17 cellular contexts compared by ENCODE assay signal in the genomic region with DNA sequence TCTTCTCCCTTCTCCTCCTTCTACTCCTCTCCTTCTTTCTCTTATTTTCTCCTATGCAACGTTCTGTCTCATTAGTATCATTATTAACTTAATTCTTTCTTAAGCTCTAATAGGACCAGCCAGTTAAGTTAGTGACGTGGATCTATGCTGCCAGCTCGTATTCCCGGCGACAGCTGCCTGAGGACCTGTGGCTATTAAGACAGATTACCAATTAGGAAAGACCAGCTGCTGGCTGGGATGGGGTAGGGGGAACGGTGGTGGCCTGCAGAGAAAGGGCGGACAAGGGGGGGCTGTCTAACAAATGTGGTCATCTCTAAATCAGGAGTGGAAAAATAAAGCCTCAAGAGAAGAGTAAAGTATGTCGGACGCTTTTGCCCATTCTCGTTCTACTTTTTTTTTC. TPM values are rescaled to one million over a fixed set of nuclear protein-coding genes. Genes with fewer than 3 reads are reported as not detected.
DNase-seq lines count a peak whose midpoint lies in the region; TF ChIP-seq lines count a peak whose summit lies in the region.
"Had no signal": no experiment of that assay in that cellular context is flagged by ENCODE, and none has a peak within 500 bp of the region (broad histone marks: within the 10 kb centered on the region; RNA-seq: fewer than 3 reads in every experiment).

No MANE protein-coding gene starts in this region.

- no peak overlapping the region for H3K4me2 ChIP-seq in osteoblast (ENCODE audit: insufficient read depth, low read length)
- H3K4me2 ChIP-seq: GM23338 had no signal

- H3K36me3 Mint-ChIP-seq in chondrocyte (ENCODE audit: low read depth) = peaks cover 2% of the 10 kb centered on the region

- H2AFZ ChIP-seq in osteoblast (ENCODE audit: low read length) = no peak overlapping the region
- H2AFZ ChIP-seq: GM23338 had no signal

- no peak overlapping the region for H3K27ac ChIP-seq in osteoblast (ENCODE audit: low read depth, low read length)
- H3K27ac ChIP-seq: 22Rv1 had no signal

- TF ChIP-seq CTCF in osteoblast (IDR thresholded peaks at IDR 0.05; ENCODE audit: extremely low read depth, low read depth, low read length) = no peak
- TF ChIP-seq CTCF in chondrocyte (IDR thresholded peaks at IDR 0.05) = no peak

- no peak overlapping the region for H3K27ac Mint-ChIP-seq in chondrocyte (ENCODE audit: unreplicated experiment)
- H3K27ac Mint-ChIP-seq: CD8-positive, alpha-beta memory T cell; GM23338 had no signal

- no peaks in the 10 kb centered on the region for H3K4me1 ChIP-seq in osteoblast (ENCODE audit: insufficient read depth, low read length)
- H3K4me1 ChIP-seq: Caco-2 had no signal

- no peak overlapping the region for H3K4me3 Mint-ChIP-seq in chondrocyte (ENCODE audit: unreplicated experiment)
- H3K4me3 Mint-ChIP-seq: CD14-positive monocyte; CD8-positive, alpha-beta memory T cell; GM23338 had no signal

- H3K27me3 Mint-ChIP-seq in chondrocyte (ENCODE audit: low read depth) = no peaks in the 10 kb centered on the region

- H4K20me1 ChIP-seq in osteoblast (ENCODE audit: insufficient read depth, low read length) = no peaks in the 10 kb centered on the region

- no peaks in the 10 kb centered on the region for H3K79me2 ChIP-seq in osteoblast (ENCODE audit: insufficient read depth, low read length)

- H3K4me3 ChIP-seq in osteoblast (ENCODE audit: insufficient read depth, low read length) = no peak overlapping the region
- H3K4me3 ChIP-seq: GM23338 had no signal

- no peaks in the 10 kb centered on the region for H3K9me3 ChIP-seq in osteoblast (ENCODE audit: low read depth, low read length)
- H3K9me3 ChIP-seq: Caco-2 had no signal

- DNase-seq in DMS 273 (lab: John Stamatoyannopoulos, UW; ENCODE audit: unreplicated experiment) (peak; percentile 22), DMS 273 treated with DMSO at 0.1 percent for 48 hours (lab: John Stamatoyannopoulos, UW) (no peak), NCI-H82 treated with DMSO at 0.1 percent for 48 hours (lab: John Stamatoyannopoulos, UW; ENCODE audit: unreplicated experiment) (peak; percentile 99), left kidney (ENCODE audit: low read depth, low spot score) (peak; percentile 24), osteoblast (ENCODE audit: insufficient read length, low spot score, missing footprints) (peak; percentile 51), NCI-H1436 (lab: John Stamatoyannopoulos, UW) (no peak), NCI-H146 treated with DMSO at 0.1 percent for 48 hours (lab: John Stamatoyannopoulos, UW; ENCODE audit: unreplicated experiment) (no peak), chondrocyte (ENCODE audit: low spot score) (no peak)
- DNase-seq: Caco-2; CD8-positive, alpha-beta memory T cell; DMS153; DMS79 treated with DMSO at 0.1 percent for 48 hours; EL; H7 had no signal

- H3K36me3 ChIP-seq in osteoblast (ENCODE audit: insufficient read depth, low read length) = no peaks in the 10 kb centered on the region

- H3K4me1 Mint-ChIP-seq in chondrocyte (ENCODE audit: low read depth) = no peaks in the 10 kb centered on the region

- H3K9me3 Mint-ChIP-seq in chondrocyte (ENCODE audit: low read depth) = no peaks in the 10 kb centered on the region
- H3K9me3 Mint-ChIP-seq: CD8-positive, alpha-beta memory T cell; GM23338 had no signal

- H3K27me3 ChIP-seq in osteoblast (ENCODE audit: insufficient read depth, low read length) = no peaks in the 10 kb centered on the region

RNA-seq across cellular contexts. Expression of gene MYH3, which starts 0.8 kb away (rescaled TPM):
- total RNA-seq in osteoblast = 0.88 and 1.8 TPM in 2 replicates
- 3.0 to 3.5 TPM (median 3.2 TPM) in 3 replicates for total RNA-seq in chondrocyte

RNA-seq across cellular contexts. Expression of gene SCO1, which starts 39.5 kb away (rescaled TPM):
- total RNA-seq in osteoblast (16.5 and 18.8 TPM in 2 replicates), chondrocyte (29.2 to 31.2 TPM (median 30.2 TPM) in 3 replicates)

RNA-seq across cellular contexts. Expression of gene ADPRM, which starts 39.5 kb away (rescaled TPM):
- total RNA-seq in osteoblast = 17.4 and 22.1 TPM in 2 replicates
- 8.2 to 14.5 TPM (median 13.4 TPM) in 3 replicates for total RNA-seq in chondrocyte

Comparison
In these comparisons a context has a peak if more than half of its experiments do, and no peak if none do; other contexts are left out.
1. DNase-seq: peak in DMS 273 (single experiment), NCI-H82 treated with DMSO at 0.1 percent for 48 hours (single experiment), left kidney (single experiment) and osteoblast (single experiment); none in DMS 273 treated with DMSO at 0.1 percent for 48 hours (single experiment), NCI-H1436 (single experiment), NCI-H146 treated with DMSO at 0.1 percent for 48 hours (single experiment) and chondrocyte (single experiment).